In genomic region chr11:8962827-8963226, GRCh38 we compare ENCODE assay signal across 11 cellular contexts. TPM values are rescaled to one million over a fixed set of nuclear protein-coding genes. Genes with fewer than 3 reads are reported as not detected.
A peak's percentile ranks its signal among the peaks of the same experiment; 100 is the strongest.
DNase-seq lines count a peak whose midpoint lies in the region; ATAC-seq and TF ChIP-seq lines count a peak whose summit lies in the region.
"Had no signal": no experiment of that assay in that cellular context is flagged by ENCODE, and none has a peak within 500 bp of the region (broad histone marks: within the 10 kb centered on the region; RNA-seq: fewer than 3 reads in every experiment).

No MANE protein-coding gene starts in this region.

- peak overlapping the region in 1 of 2 donors; percentile 89 for H3K4me3 ChIP-seq in gastroesophageal sphincter

- H3K27me3 Mint-ChIP-seq in activated CD4-positive, alpha-beta T cell treated with anti-CD3 and anti-CD28 coated beads for 36 hours: no peaks in the 10 kb centered on the region
- no peaks in the 10 kb centered on the region for H3K27me3 Mint-ChIP-seq in activated CD4-positive, alpha-beta memory T cell treated with anti-CD3 and anti-CD28 coated beads for 36 hours
- H3K27me3 Mint-ChIP-seq in stimulated activated naive CD8-positive, alpha-beta T cell treated with anti-CD3 and anti-CD28 coated beads, Interleukin-15, amount 100 ng/mL, for 72 hours: no peaks in the 10 kb centered on the region

- peaks cover 4% of the 10 kb centered on the region for H3K36me3 Mint-ChIP-seq in activated CD4-positive, alpha-beta T cell treated with anti-CD3 and anti-CD28 coated beads for 36 hours (ENCODE audit: low read depth)
- peaks cover 2% of the 10 kb centered on the region for H3K36me3 Mint-ChIP-seq in activated CD4-positive, alpha-beta memory T cell treated with anti-CD3 and anti-CD28 coated beads for 36 hours

- no peak for TF ChIP-seq POLR2A in gastroesophageal sphincter (IDR thresholded peaks at IDR 0.05)

- CTCF ChIA-PET in activated CD4-positive, alpha-beta T cell treated with anti-CD3 and anti-CD28 coated beads for 36 hours (lab: Charles Lee): interaction anchor here (0.6 to 1.8 kb wide), 5 partner anchors 14 to 544 kb away, joined by 3 to 9 read pairs (median 3); no protein-coding TSS in a partner anchor
- CTCF ChIA-PET in activated CD4-positive, alpha-beta memory T cell treated with anti-CD3 and anti-CD28 coated beads for 36 hours (lab: Charles Lee): interaction anchor here (1.5 to 2.5 kb wide), 4 partner anchors 48 to 175 kb away, joined by 3 to 30 read pairs (median 6); no protein-coding TSS in a partner anchor

- H3K27ac ChIP-seq in gastroesophageal sphincter: peak overlapping the region in 3 of 4 donors; percentile 93 to 96 (median 94)

- peak overlapping the region; percentile 81 for H3K4me3 Mint-ChIP-seq in activated CD4-positive, alpha-beta T cell treated with anti-CD3 and anti-CD28 coated beads for 36 hours
- H3K4me3 Mint-ChIP-seq in activated CD4-positive, alpha-beta memory T cell treated with anti-CD3 and anti-CD28 coated beads for 36 hours: peak overlapping the region; percentile 94
- peak overlapping the region; percentile 93 to 94 for H3K4me3 Mint-ChIP-seq in stimulated activated naive CD8-positive, alpha-beta T cell treated with anti-CD3 and anti-CD28 coated beads, Interleukin-15, amount 100 ng/mL, for 72 hours

- no peaks in the 10 kb centered on the region for H3K27me3 ChIP-seq in gastroesophageal sphincter

- no peak for DNase-seq in activated CD4-positive, alpha-beta T cell treated with anti-CD3 and anti-CD28 coated beads for 36 hours
- no peak for DNase-seq in activated CD4-positive, alpha-beta T cell treated with anti-CD3 and anti-CD28 coated beads for 48 hours
- DNase-seq in activated CD4-positive, alpha-beta memory T cell treated with anti-CD3 and anti-CD28 coated beads for 36 hours: no peak
- no peak for DNase-seq in stimulated activated naive CD8-positive, alpha-beta T cell treated with anti-CD3 and anti-CD28 coated beads, Interleukin-15, amount 100 ng/mL, for 72 hours
- DNase-seq in posterior vena cava (ENCODE audit: low spot score) (no peak), SKM-1 treated with dmso at 0.1 percent for 144 hours (lab: John Stamatoyannopoulos, UW; ENCODE audit: unreplicated experiment) (no peak)
- no peak for DNase-seq in activated CD4-positive, alpha-beta T cell treated with anti-CD3 and anti-CD28 coated beads, Interleukin-2, amount 50 U/mL, for 4 hours
- DNase-seq: aorta, substantia nigra had no signal

- POLR2A ChIA-PET in activated CD4-positive, alpha-beta T cell treated with anti-CD3 and anti-CD28 coated beads for 36 hours (lab: Charles Lee): no interaction called here
- POLR2A ChIA-PET in activated CD4-positive, alpha-beta memory T cell treated with anti-CD3 and anti-CD28 coated beads for 36 hours (lab: Charles Lee): interaction anchor here (2.6 kb wide), 1 partner anchor 280 kb away, joined by 21 read pairs; the partner anchor contains the start of genes RPL27A and TRIM66

- peaks cover 0 to 9% of the 10 kb centered on the region in 2 donors for H3K36me3 ChIP-seq in gastroesophageal sphincter

- H3K27ac Mint-ChIP-seq in activated CD4-positive, alpha-beta T cell treated with anti-CD3 and anti-CD28 coated beads for 36 hours: peak overlapping the region; percentile 78
- H3K27ac Mint-ChIP-seq in activated CD4-positive, alpha-beta memory T cell treated with anti-CD3 and anti-CD28 coated beads for 36 hours: peak overlapping the region; percentile 46
- H3K27ac Mint-ChIP-seq in stimulated activated naive CD8-positive, alpha-beta T cell treated with anti-CD3 and anti-CD28 coated beads, Interleukin-15, amount 100 ng/mL, for 72 hours: peak overlapping the region; percentile 12 to 88

- WGBS in gastroesophageal sphincter (ENCODE audit: low coverage in 1 of 2), 2 donors: 2 to 12% methylated on average over 2 of the region's 2 CpGs

- H3K9me3 Mint-ChIP-seq in activated CD4-positive, alpha-beta T cell treated with anti-CD3 and anti-CD28 coated beads for 36 hours (ENCODE audit: low read depth): no peaks in the 10 kb centered on the region
- no peaks in the 10 kb centered on the region for H3K9me3 Mint-ChIP-seq in activated CD4-positive, alpha-beta memory T cell treated with anti-CD3 and anti-CD28 coated beads for 36 hours
- H3K9me3 Mint-ChIP-seq in stimulated activated naive CD8-positive, alpha-beta T cell treated with anti-CD3 and anti-CD28 coated beads, Interleukin-15, amount 100 ng/mL, for 72 hours: no peaks in the 10 kb centered on the region

- intact Hi-C loops in activated CD4-positive, alpha-beta T cell treated with anti-CD3 and anti-CD28 coated beads for 36 hours (cut with DNase I, micrococcal nuclease): loop anchor here (5.0 kb wide), 2 partner anchors 499 to 544 kb away; partner anchors contain the start of gene ZNF143 (in 1 of the 2)
- intact Hi-C loops in activated CD4-positive, alpha-beta memory T cell treated with anti-CD3 and anti-CD28 coated beads for 36 hours (cut with micrococcal nuclease): loop anchor here (5.0 kb wide), 1 partner anchor 349 kb away; the partner anchor contains the start of gene TMEM41B
- intact Hi-C loops in posterior vena cava (cut with DNase I): no loop called here

- ATAC-seq in activated CD4-positive, alpha-beta T cell treated with anti-CD3 and anti-CD28 coated beads for 36 hours: no peak
- ATAC-seq in gastroesophageal sphincter: no peak
- ATAC-seq in stimulated activated naive CD8-positive, alpha-beta T cell treated with anti-CD3 and anti-CD28 coated beads, Interleukin-15, amount 100 ng/mL, for 72 hours: no peak

- TF ChIP-seq CTCF in gastroesophageal sphincter (IDR thresholded peaks at IDR 0.05): no peak

- no peak for TF ChIP-seq EP300 in gastroesophageal sphincter (IDR thresholded peaks at IDR 0.05)

- peaks cover 32% of the 10 kb centered on the region for H3K4me1 Mint-ChIP-seq in activated CD4-positive, alpha-beta T cell treated with anti-CD3 and anti-CD28 coated beads for 36 hours
- H3K4me1 Mint-ChIP-seq in activated CD4-positive, alpha-beta memory T cell treated with anti-CD3 and anti-CD28 coated beads for 36 hours (ENCODE audit: low read depth): peaks cover 38% of the 10 kb centered on the region
- H3K4me1 Mint-ChIP-seq in stimulated activated naive CD8-positive, alpha-beta T cell treated with anti-CD3 and anti-CD28 coated beads, Interleukin-15, amount 100 ng/mL, for 72 hours: peaks cover 38% of the 10 kb centered on the region

- peaks cover 8 to 62% (median 18%) of the 10 kb centered on the region in 3 donors for H3K4me1 ChIP-seq in gastroesophageal sphincter

- no peaks in the 10 kb centered on the region for H3K9me3 ChIP-seq in gastroesophageal sphincter

RNA-seq across cellular contexts. Expression of gene TMEM9B, which starts 1.4 kb away (rescaled TPM):
- 10 to 100 TPM in 1 of 2 experiments, 1 to 10 TPM in 1; 9.9 to 13.1 TPM for total RNA-seq in activated CD4-positive, alpha-beta T cell treated with anti-CD3 and anti-CD28 coated beads for 36 hours
- total RNA-seq in activated CD4-positive, alpha-beta memory T cell treated with anti-CD3 and anti-CD28 coated beads for 36 hours: 10 to 100 TPM; 17.5 to 19.1 TPM
- total RNA-seq in gastroesophageal sphincter (10 to 100 TPM; 14.6 to 40.0 (median 21.5) TPM), posterior vena cava (10 to 100 TPM; 20.6 to 26.1 TPM)

RNA-seq across cellular contexts. Expression of gene ASCL3, which starts 20.0 kb away (rescaled TPM):
- total RNA-seq in activated CD4-positive, alpha-beta T cell treated with anti-CD3 and anti-CD28 coated beads for 36 hours: not detected
- total RNA-seq in activated CD4-positive, alpha-beta memory T cell treated with anti-CD3 and anti-CD28 coated beads for 36 hours: not detected
- not detected for total RNA-seq in gastroesophageal sphincter
- not detected for total RNA-seq in posterior vena cava
- total RNA-seq: aorta, HT-29 had no signal

RNA-seq across cellular contexts. Expression of gene C11orf16, which starts 30.1 kb away (rescaled TPM):
- total RNA-seq in activated CD4-positive, alpha-beta T cell treated with anti-CD3 and anti-CD28 coated beads for 36 hours: not detected
- not detected for total RNA-seq in activated CD4-positive, alpha-beta memory T cell treated with anti-CD3 and anti-CD28 coated beads for 36 hours
- total RNA-seq in gastroesophageal sphincter (not detected), posterior vena cava (not detected)
- total RNA-seq: aorta, HT-29 had no signal

RNA-seq across cellular contexts. Expression of gene NRIP3, which starts 41.0 kb away (rescaled TPM):
- 1 to 10 TPM; 2.1 to 2.2 TPM for total RNA-seq in activated CD4-positive, alpha-beta T cell treated with anti-CD3 and anti-CD28 coated beads for 36 hours
- total RNA-seq in activated CD4-positive, alpha-beta memory T cell treated with anti-CD3 and anti-CD28 coated beads for 36 hours: 1 to 10 TPM; 2.7 to 2.9 TPM
- total RNA-seq in gastroesophageal sphincter: 1 to 10 TPM; 1.8 to 2.9 (median 2.2) TPM
- 1 to 10 TPM; 3.1 to 6.0 TPM for total RNA-seq in posterior vena cava
- total RNA-seq: HT-29 had no signal

RNA-seq across cellular contexts. Expression of gene AKIP1, which starts 51.8 kb away (rescaled TPM):
- 10 to 100 TPM; 29.8 to 32.2 TPM for total RNA-seq in activated CD4-positive, alpha-beta T cell treated with anti-CD3 and anti-CD28 coated beads for 36 hours
- total RNA-seq in activated CD4-positive, alpha-beta memory T cell treated with anti-CD3 and anti-CD28 coated beads for 36 hours: 10 to 100 TPM; 37.9 to 39.9 TPM
- total RNA-seq in gastroesophageal sphincter (10 to 100 TPM; 31.5 to 63.9 (median 44.7) TPM), posterior vena cava (10 to 100 TPM; 15.4 to 19.1 TPM)

Comparison
In these comparisons a context has a peak if more than half of its experiments do, and no peak if none do; other contexts are left out.
1. intact Hi-C loops: an anchor here in activated CD4-positive, alpha-beta T cell treated with anti-CD3 and anti-CD28 coated beads for 36 hours (5.0 kb wide) and activated CD4-positive, alpha-beta memory T cell treated with anti-CD3 and anti-CD28 coated beads for 36 hours (5.0 kb wide); none called in posterior vena cava.